ENCODE assay signal across 8 cellular contexts in genomic region chr16:28192811-28193529, GRCh38. TPM values are rescaled to one million over a fixed set of nuclear protein-coding genes. Genes with fewer than 3 reads are reported as not detected.
DNase-seq lines count a peak whose midpoint lies in the region; ATAC-seq and TF ChIP-seq lines count a peak whose summit lies in the region.

No MANE protein-coding gene starts in this region.

- peak; percentile 53 for ATAC-seq in GM21447 (IDR thresholded peaks at IDR 0.05; ENCODE audit: unreplicated experiment)

- peak overlapping the region; percentile 97 for H3K27ac Mint-ChIP-seq in activated T-cell treated with anti-CD3 and anti-CD28 coated beads, Interleukin-2, amount 50 U/mL, for 24 hours
- peak overlapping the region; percentile 83 for H3K27ac Mint-ChIP-seq in neural crest cell (ENCODE audit: unreplicated experiment)

- intact Hi-C loops in uterus (cut with DNase I; ENCODE audit: low total_unique reads): no loop called here

- H3K4me1 ChIP-seq in uterus: peaks cover 0 to 8% of the 10 kb centered on the region in 2 donors

- H3K9me3 Mint-ChIP-seq in activated T-cell treated with anti-CD3 and anti-CD28 coated beads, Interleukin-2, amount 50 U/mL, for 24 hours: no peaks in the 10 kb centered on the region
- no peaks in the 10 kb centered on the region for H3K9me3 Mint-ChIP-seq in neural crest cell

- TF ChIP-seq CTCF in AG04450 (IDR thresholded peaks at IDR 0.05; ENCODE audit: low read depth, low read length) (no peak), neural crest cell (conservative IDR thresholded peaks at IDR 0.05) (no peak), uterus (IDR thresholded peaks at IDR 0.05) (no peak)

- no peak for TF ChIP-seq POLR2A in uterus (IDR thresholded peaks at IDR 0.05)

- peaks cover 92% of the 10 kb centered on the region for H3K4me1 Mint-ChIP-seq in activated T-cell treated with anti-CD3 and anti-CD28 coated beads, Interleukin-2, amount 50 U/mL, for 24 hours (ENCODE audit: low read depth)
- H3K4me1 Mint-ChIP-seq in neural crest cell: peaks cover 27% of the 10 kb centered on the region

- H3K27me3 ChIP-seq in AG04450 (ENCODE audit: control insufficient read depth, insufficient read depth, low read length) (no peaks in the 10 kb centered on the region), uterus (no peaks in the 10 kb centered on the region)

- no peaks in the 10 kb centered on the region for H3K36me3 ChIP-seq in uterus

- CTCF ChIA-PET in AG04450 (lab: Charles Lee): no interaction called here

- no peaks in the 10 kb centered on the region for H3K9me3 ChIP-seq in AG04450 (ENCODE audit: control insufficient read depth, insufficient read depth, low read length)
- no peaks in the 10 kb centered on the region for H3K9me3 ChIP-seq in uterus

- H3K4me3 ChIP-seq in AG04450 (ENCODE audit: low read depth, low read length) (no peak overlapping the region), uterus (no peak overlapping the region)

- peaks cover 92% of the 10 kb centered on the region for H3K36me3 Mint-ChIP-seq in activated T-cell treated with anti-CD3 and anti-CD28 coated beads, Interleukin-2, amount 50 U/mL, for 24 hours (ENCODE audit: low read depth)
- peaks cover 13% of the 10 kb centered on the region for H3K36me3 Mint-ChIP-seq in neural crest cell (ENCODE audit: low read depth)

- H3K27ac ChIP-seq in AG04450 (ENCODE audit: low read depth, low read length) (peak overlapping the region; percentile 97), uterus (no peak overlapping the region)

- no peaks in the 10 kb centered on the region for H3K27me3 Mint-ChIP-seq in activated T-cell treated with anti-CD3 and anti-CD28 coated beads, Interleukin-2, amount 50 U/mL, for 24 hours
- H3K27me3 Mint-ChIP-seq in neural crest cell (ENCODE audit: low read depth): no peaks in the 10 kb centered on the region

- peak overlapping the region; percentile 74 for H3K4me3 Mint-ChIP-seq in activated T-cell treated with anti-CD3 and anti-CD28 coated beads, Interleukin-2, amount 50 U/mL, for 24 hours
- H3K4me3 Mint-ChIP-seq in neural crest cell: no peak overlapping the region

- POLR2A ChIA-PET in AG04450 (lab: Yijun Ruan, JAX): interaction anchor here (1.4 kb wide), 2 partner anchors 12 to 18 kb away, joined by 7 to 29 read pairs; partner anchors contain the start of gene XPO6

- DNase-seq in AG04450 (ENCODE audit: low read depth, low spot score) (no peak), NAMALWA (ENCODE audit: low spot score) (peak; percentile 73), neural crest cell (ENCODE audit: low read depth, low spot score) (no peak), 8988T (no peak), NCI-H1436 treated with DMSO at 0.1 percent for 48 hours (lab: John Stamatoyannopoulos, UW) (no peak), uterus (no peak)
- peak; percentile 72 for DNase-seq in activated T-cell treated with anti-CD3 and anti-CD28 coated beads, Interleukin-2, amount 50 U/mL, for 24 hours

RNA-seq across cellular contexts. Expression of gene XPO6, which starts 18.8 kb away (rescaled TPM):
- 207 and 212 TPM in 2 replicates for polyA plus RNA-seq in AG04450 (2011; rRNA removed)
- polyA minus RNA-seq in AG04450 (2011; rRNA and poly(A)+ RNA removed): 317 and 400 TPM in 2 replicates
- total RNA-seq in neural crest cell (146 and 148 TPM in 2 replicates), uterus (100 to 1,000 TPM in 1 of 4 donors, 10 to 100 TPM in 3; 72.9 to 251 (median 86.4) TPM)

Comparison
In these comparisons a context has a peak if more than half of its experiments do, and no peak if none do; other contexts are left out.
1. DNase-seq: peak in NAMALWA (single experiment) and activated T-cell treated with anti-CD3 and anti-CD28 coated beads, Interleukin-2, amount 50 U/mL, for 24 hours (single experiment); none in AG04450 (single experiment), neural crest cell (single experiment), 8988T (single experiment), NCI-H1436 treated with DMSO at 0.1 percent for 48 hours (single experiment) and uterus (0 of 2).